27 cellular contexts compared by ENCODE assay signal in genomic region chr7:76425156-76425555, GRCh38. TPM values are rescaled to one million over a fixed set of nuclear protein-coding genes. Genes with fewer than 3 reads are reported as not detected.
DNase-seq lines count a peak whose midpoint lies in the region; ATAC-seq and TF ChIP-seq lines count a peak whose summit lies in the region.
"Had no signal": no experiment of that assay in that cellular context is flagged by ENCODE, and none has a peak within 500 bp of the region (broad histone marks: within the 10 kb centered on the region; RNA-seq: fewer than 3 reads in every experiment).

No MANE protein-coding gene starts in this region.

- no peak overlapping the region for H2BK120ac ChIP-seq in mesenchymal stem cell (ENCODE audit: low read depth, low read length)

- no peak overlapping the region for H3K23ac ChIP-seq in mesenchymal stem cell (ENCODE audit: low read length in 2 of 2)

- H3K4me1 ChIP-seq in BLaER1 (peaks cover 11% of the 10 kb centered on the region), mesenchymal stem cell (ENCODE audit: control insufficient read depth, insufficient read depth, low read depth, low read length) (peaks cover 15% of the 10 kb centered on the region)

- TF ChIP-seq CTCF in coronary artery (IDR thresholded peaks at IDR 0.05) (no peak), brain microvascular endothelial cell (IDR thresholded peaks at IDR 0.05; ENCODE audit: low read depth, low read length, missing control alignments) (no peak)

- H3K27me3 Mint-ChIP-seq in central memory CD8-positive, alpha-beta T cell: peaks cover 14% of the 10 kb centered on the region
- H3K27me3 Mint-ChIP-seq: type B pancreatic cell had no signal

- over 99% methylated on average over 8 of the region's 9 CpGs for WGBS in mesenchymal stem cell

- H3K4me1 Mint-ChIP-seq in central memory CD8-positive, alpha-beta T cell: peaks cover 19% of the 10 kb centered on the region

- peaks cover 3% of the 10 kb centered on the region for H3K36me3 Mint-ChIP-seq in central memory CD8-positive, alpha-beta T cell (ENCODE audit: insufficient read depth)
- H3K36me3 Mint-ChIP-seq: brain; naive thymus-derived CD4-positive, alpha-beta T cell; type B pancreatic cell had no signal

- H3K4ac ChIP-seq in mesenchymal stem cell (ENCODE audit: low read depth in 1 of 2, low read length in 2 of 2): no peak overlapping the region

- H3K9ac ChIP-seq in BLaER1: no peak overlapping the region
- H3K9ac ChIP-seq in mesenchymal stem cell (ENCODE audit: low read length): no peak overlapping the region
- H3K9ac ChIP-seq: BLaER1 treated with 17β-estradiol and CSF1 and Interleukin-3, amounts not matched to agents 10 nM and 100 nM; GM23248 had no signal

- H3K36me3 ChIP-seq in BLaER1 (no peaks in the 10 kb centered on the region), mesenchymal stem cell (ENCODE audit: control insufficient read depth in 1 of 2, insufficient read depth in 2 of 2, low read depth in 1 of 2, low read length in 2 of 2) (no peaks in the 10 kb centered on the region), brain microvascular endothelial cell (replicated peaks) (no peaks in the 10 kb centered on the region)
- H3K36me3 ChIP-seq: BLaER1 treated with 17β-estradiol and CSF1 and Interleukin-3, amounts not matched to agents 10 nM and 100 nM had no signal

- no peak overlapping the region for H3K4me3 Mint-ChIP-seq in central memory CD8-positive, alpha-beta T cell
- H3K4me3 Mint-ChIP-seq: activated CD4-positive, alpha-beta memory T cell treated with anti-CD3 and anti-CD28 coated beads, Interleukin-2, amount 10 ng/mL, durations not matched to agents 7 days and 5 days; activated naive CD4-positive, alpha-beta T cell treated with anti-CD3 and anti-CD28 coated beads for 36 hours; brain; type B pancreatic cell had no signal

- H3K27ac Mint-ChIP-seq in central memory CD8-positive, alpha-beta T cell (ENCODE audit: low read depth): peak overlapping the region; percentile 38
- H3K27ac Mint-ChIP-seq: activated CD4-positive, alpha-beta memory T cell treated with anti-CD3 and anti-CD28 coated beads, Interleukin-2, amount 10 ng/mL, durations not matched to agents 7 days and 5 days; activated naive CD4-positive, alpha-beta T cell treated with anti-CD3 and anti-CD28 coated beads for 36 hours; type B pancreatic cell had no signal

- in situ Hi-C loops in brain microvascular endothelial cell (cut with HindIII; ENCODE audit: low pct_ligation_motif_present, low sequenced_read_pairs): no loop called here

- H2AFZ ChIP-seq in mesenchymal stem cell (ENCODE audit: low read depth, low read length): no peak overlapping the region
- H2AFZ ChIP-seq: GM23248 had no signal

- peak overlapping the region; percentile 77 for H2AK5ac ChIP-seq in mesenchymal stem cell (ENCODE audit: low read length, severe bottlenecking)

- no peak overlapping the region for H3K18ac ChIP-seq in mesenchymal stem cell (ENCODE audit: low read depth in 1 of 2, low read length in 2 of 2)

- H3K9me3 ChIP-seq in BLaER1 (no peaks in the 10 kb centered on the region), mesenchymal stem cell (ENCODE audit: control insufficient read depth, low read length) (no peaks in the 10 kb centered on the region)

- H3K4me2 ChIP-seq in BLaER1: peak overlapping the region; percentile 9; the same call in 1 of the 2 replicates
- H3K4me2 ChIP-seq in mesenchymal stem cell (ENCODE audit: low read length, poor library complexity, severe bottlenecking): no peak overlapping the region

- no peak overlapping the region for H3K27ac ChIP-seq in BLaER1
- no peak overlapping the region for H3K27ac ChIP-seq in mesenchymal stem cell (ENCODE audit: low read length, poor library complexity, severe bottlenecking)
- no peak overlapping the region for H3K27ac ChIP-seq in coronary artery
- H3K27ac ChIP-seq in brain microvascular endothelial cell: no peak overlapping the region
- H3K27ac ChIP-seq: BLaER1 treated with 17β-estradiol and CSF1 and Interleukin-3, amounts not matched to agents 10 nM and 100 nM; GM23248 had no signal

- H4K20me1 ChIP-seq in BLaER1: no peaks in the 10 kb centered on the region
- H4K20me1 ChIP-seq: BLaER1 treated with 17β-estradiol and CSF1 and Interleukin-3, amounts not matched to agents 10 nM and 100 nM had no signal

- H3K4me3 ChIP-seq in BLaER1: no peak overlapping the region
- no peak overlapping the region for H3K4me3 ChIP-seq in mesenchymal stem cell (ENCODE audit: insufficient read depth in 1 of 2, low read depth in 1 of 2, low read length in 2 of 2)
- no peak overlapping the region for H3K4me3 ChIP-seq in coronary artery
- H3K4me3 ChIP-seq in brain microvascular endothelial cell (ENCODE audit: low read depth, low read length): no peak overlapping the region
- H3K4me3 ChIP-seq: BLaER1 treated with 17β-estradiol and CSF1 and Interleukin-3, amounts not matched to agents 10 nM and 100 nM; GM23248 had no signal

- H3K9me3 Mint-ChIP-seq in central memory CD8-positive, alpha-beta T cell: no peaks in the 10 kb centered on the region
- H3K9me3 Mint-ChIP-seq: activated CD4-positive, alpha-beta memory T cell treated with anti-CD3 and anti-CD28 coated beads, Interleukin-2, amount 10 ng/mL, durations not matched to agents 7 days and 5 days; activated naive CD4-positive, alpha-beta T cell treated with anti-CD3 and anti-CD28 coated beads for 36 hours; activated T-helper 1 cell treated with anti-CD3 and anti-CD28 coated beads, Interleukin-12 subunit alpha, Interleukin-12 subunit beta, Interleukin-2, Interleukin-4 antibody, amounts not matched to agents 30 ng/mL and 10 ng/mL and 1 ng/mL, durations not matched to agents 14 hours and 24 hours and 36 hours; naive thymus-derived CD4-positive, alpha-beta T cell; type B pancreatic cell had no signal

- no peak overlapping the region for H2BK5ac ChIP-seq in mesenchymal stem cell (ENCODE audit: low read depth, low read length, poor library complexity, severe bottlenecking)

- peak; percentile 4 for ATAC-seq in HG02885 (IDR thresholded peaks at IDR 0.05; ENCODE audit: poor library complexity, unreplicated experiment)
- ATAC-seq in central memory CD8-positive, alpha-beta T cell (replicated peaks; ENCODE audit: extremely low read depth, poor library complexity, severe bottlenecking): no peak
- no peak for ATAC-seq in HG02642 (IDR thresholded peaks at IDR 0.05; ENCODE audit: poor library complexity, unreplicated experiment)
- ATAC-seq in GM21447 (IDR thresholded peaks at IDR 0.05; ENCODE audit: unreplicated experiment): no peak
- ATAC-seq: naive thymus-derived CD4-positive, alpha-beta T cell; Right ventricle myocardium inferior; SK-N-SH treated with all-trans-retinoic acid at 6 μM for 48 hours had no signal

- H4K91ac ChIP-seq in mesenchymal stem cell (ENCODE audit: low read length): no peak overlapping the region

- no peaks in the 10 kb centered on the region for H3K79me1 ChIP-seq in mesenchymal stem cell (replicated peaks; ENCODE audit: low read length, poor library complexity, severe bottlenecking)

- H2BK15ac ChIP-seq in mesenchymal stem cell (ENCODE audit: low read depth, poor library complexity, severe bottlenecking): no peak overlapping the region

- H3K14ac ChIP-seq in mesenchymal stem cell (ENCODE audit: low read length in 2 of 2): peak overlapping the region in 1 of 2 experiments; percentile 23

- no peak overlapping the region for H2BK12ac ChIP-seq in mesenchymal stem cell (ENCODE audit: low read length in 2 of 2)

- H3K27me3 ChIP-seq in BLaER1 (no peaks in the 10 kb centered on the region), mesenchymal stem cell (ENCODE audit: control insufficient read depth in 1 of 2, insufficient read depth in 1 of 2, low read length in 2 of 2) (no peaks in the 10 kb centered on the region), brain microvascular endothelial cell (replicated peaks) (no peaks in the 10 kb centered on the region)
- H3K27me3 ChIP-seq: BLaER1 treated with 17β-estradiol and CSF1 and Interleukin-3, amounts not matched to agents 10 nM and 100 nM had no signal

- H4K8ac ChIP-seq in mesenchymal stem cell (ENCODE audit: low read length): no peak overlapping the region

- no peak for DNase-seq in central memory CD8-positive, alpha-beta T cell (ENCODE audit: low spot score in 2 of 2)
- no peak for DNase-seq in mesenchymal stem cell
- no peak for DNase-seq in coronary artery (ENCODE audit: low spot score)
- no peak for DNase-seq in brain microvascular endothelial cell
- DNase-seq: activated CD4-positive, alpha-beta memory T cell treated with anti-CD3 and anti-CD28 coated beads, Interleukin-2, amount 10 ng/mL, durations not matched to agents 7 days and 5 days; activated CD4-positive, CD25-positive, alpha-beta regulatory T cell treated with anti-CD3 and anti-CD28 coated beads, Interleukin-2, amount 50 U/mL, for 72 hours; activated CD8-positive, alpha-beta memory T cell treated with anti-CD3 and anti-CD28 coated beads, Interleukin-2, amount 50 U/mL, for 4 hours; activated naive CD4-positive, alpha-beta T cell treated with anti-CD3 and anti-CD28 coated beads for 36 hours; effector CD4-positive, alpha-beta T cell; GM23248; islet precursor cell; KG1; naive thymus-derived CD4-positive, alpha-beta T cell; NCI-H2029 treated with DMSO at 0.1 percent for 48 hours; NCI-H526 treated with DMSO at 0.1 percent for 48 hours; stimulated activated CD4-positive, alpha-beta T cell treated with anti-CD3 and anti-CD28 coated beads, Interleukin-4, amount 100 ng/mL, for 24 hours; substantia nigra had no signal

RNA-seq across cellular contexts. Expression of gene ZP3, which starts 0.4 kb away (rescaled TPM):
- 1.9 TPM for polyA plus RNA-seq in mesenchymal stem cell (2013, experiment 1 of 2)
- 4.6 TPM for polyA plus RNA-seq in mesenchymal stem cell (2013, experiment 2 of 2)

RNA-seq across cellular contexts. Expression of gene SSC4D, which starts 15.7 kb away (rescaled TPM):
- 0.46 TPM for polyA plus RNA-seq in mesenchymal stem cell (2013, experiment 1 of 2)
- polyA plus RNA-seq in mesenchymal stem cell (2013, experiment 2 of 2): 0.49 TPM

RNA-seq across cellular contexts. Expression of gene DTX2, which starts 36.4 kb away (rescaled TPM):
- polyA plus RNA-seq in mesenchymal stem cell (2013, experiment 1 of 2): 12.6 TPM
- polyA plus RNA-seq in mesenchymal stem cell (2013, experiment 2 of 2): 12.4 TPM
